ENCODE assay signal across 2 cellular contexts in genomic region chr7:148419856-148420508, GRCh38.
TF ChIP-seq lines count a peak whose summit lies in the region.

No MANE protein-coding gene starts in this region.

TF ChIP-seq in GM12878, 131 proteins besides CTCF, POLR2A, EP300 and RAD21 (continued from another document):
- TF ChIP-seq, protein P1, sequence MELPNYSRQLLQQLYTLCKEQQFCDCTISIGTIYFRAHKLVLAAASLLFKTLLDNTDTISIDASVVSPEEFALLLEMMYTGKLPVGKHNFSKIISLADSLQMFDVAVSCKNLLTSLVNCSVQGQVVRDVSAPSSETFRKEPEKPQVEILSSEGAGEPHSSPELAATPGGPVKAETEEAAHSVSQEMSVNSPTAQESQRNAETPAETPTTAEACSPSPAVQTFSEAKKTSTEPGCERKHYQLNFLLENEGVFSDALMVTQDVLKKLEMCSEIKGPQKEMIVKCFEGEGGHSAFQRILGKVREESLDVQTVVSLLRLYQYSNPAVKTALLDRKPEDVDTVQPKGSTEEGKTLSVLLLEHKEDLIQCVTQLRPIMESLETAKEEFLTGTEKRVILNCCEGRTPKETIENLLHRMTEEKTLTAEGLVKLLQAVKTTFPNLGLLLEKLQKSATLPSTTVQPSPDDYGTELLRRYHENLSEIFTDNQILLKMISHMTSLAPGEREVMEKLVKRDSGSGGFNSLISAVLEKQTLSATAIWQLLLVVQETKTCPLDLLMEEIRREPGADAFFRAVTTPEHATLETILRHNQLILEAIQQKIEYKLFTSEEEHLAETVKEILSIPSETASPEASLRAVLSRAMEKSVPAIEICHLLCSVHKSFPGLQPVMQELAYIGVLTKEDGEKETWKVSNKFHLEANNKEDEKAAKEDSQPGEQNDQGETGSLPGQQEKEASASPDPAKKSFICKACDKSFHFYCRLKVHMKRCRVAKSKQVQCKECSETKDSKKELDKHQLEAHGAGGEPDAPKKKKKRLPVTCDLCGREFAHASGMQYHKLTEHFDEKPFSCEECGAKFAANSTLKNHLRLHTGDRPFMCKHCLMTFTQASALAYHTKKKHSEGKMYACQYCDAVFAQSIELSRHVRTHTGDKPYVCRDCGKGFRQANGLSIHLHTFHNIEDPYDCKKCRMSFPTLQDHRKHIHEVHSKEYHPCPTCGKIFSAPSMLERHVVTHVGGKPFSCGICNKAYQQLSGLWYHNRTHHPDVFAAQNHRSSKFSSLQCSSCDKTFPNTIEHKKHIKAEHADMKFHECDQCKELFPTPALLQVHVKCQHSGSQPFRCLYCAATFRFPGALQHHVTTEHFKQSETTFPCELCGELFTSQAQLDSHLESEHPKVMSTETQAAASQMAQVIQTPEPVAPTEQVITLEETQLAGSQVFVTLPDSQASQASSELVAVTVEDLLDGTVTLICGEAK (IDR thresholded peaks at IDR 0.05; ENCODE audit: borderline replicate concordance): no peak
- TF ChIP-seq TCF12 (IDR thresholded peaks at IDR 0.05; ENCODE audit: low read depth, low read length): 0 out of 2 replicates have a peak, but pooled peaks have one; percentile 19
- TF ChIP-seq PKNOX1 (IDR thresholded peaks at IDR 0.05): peak; percentile 46
- TF ChIP-seq RB1 (IDR thresholded peaks at IDR 0.05; ENCODE audit: borderline replicate concordance): no peak
- TF ChIP-seq TCF7 (IDR thresholded peaks at IDR 0.05; ENCODE audit: borderline replicate concordance): peak; percentile 28; the same call in 1 of the 2 replicates
- TF ChIP-seq KAT2A (conservative IDR thresholded peaks at IDR 0.05; ENCODE audit: control insufficient read depth, low read depth, low read length): no peak
- no peak for TF ChIP-seq NFIC (IDR thresholded peaks at IDR 0.05; ENCODE audit: low read depth, low read length)
- 0 out of 2 replicates have a peak, but pooled peaks have one; percentile 10 for TF ChIP-seq BCL11A (IDR thresholded peaks at IDR 0.05; ENCODE audit: low read depth, low read length)
TF ChIP-seq in GM12878: peak in this region for 7.

TF ChIP-seq in GM23338, 12 proteins besides CTCF, POLR2A, EP300 and RAD21 (continued from another document):
- TF ChIP-seq, protein P2, sequence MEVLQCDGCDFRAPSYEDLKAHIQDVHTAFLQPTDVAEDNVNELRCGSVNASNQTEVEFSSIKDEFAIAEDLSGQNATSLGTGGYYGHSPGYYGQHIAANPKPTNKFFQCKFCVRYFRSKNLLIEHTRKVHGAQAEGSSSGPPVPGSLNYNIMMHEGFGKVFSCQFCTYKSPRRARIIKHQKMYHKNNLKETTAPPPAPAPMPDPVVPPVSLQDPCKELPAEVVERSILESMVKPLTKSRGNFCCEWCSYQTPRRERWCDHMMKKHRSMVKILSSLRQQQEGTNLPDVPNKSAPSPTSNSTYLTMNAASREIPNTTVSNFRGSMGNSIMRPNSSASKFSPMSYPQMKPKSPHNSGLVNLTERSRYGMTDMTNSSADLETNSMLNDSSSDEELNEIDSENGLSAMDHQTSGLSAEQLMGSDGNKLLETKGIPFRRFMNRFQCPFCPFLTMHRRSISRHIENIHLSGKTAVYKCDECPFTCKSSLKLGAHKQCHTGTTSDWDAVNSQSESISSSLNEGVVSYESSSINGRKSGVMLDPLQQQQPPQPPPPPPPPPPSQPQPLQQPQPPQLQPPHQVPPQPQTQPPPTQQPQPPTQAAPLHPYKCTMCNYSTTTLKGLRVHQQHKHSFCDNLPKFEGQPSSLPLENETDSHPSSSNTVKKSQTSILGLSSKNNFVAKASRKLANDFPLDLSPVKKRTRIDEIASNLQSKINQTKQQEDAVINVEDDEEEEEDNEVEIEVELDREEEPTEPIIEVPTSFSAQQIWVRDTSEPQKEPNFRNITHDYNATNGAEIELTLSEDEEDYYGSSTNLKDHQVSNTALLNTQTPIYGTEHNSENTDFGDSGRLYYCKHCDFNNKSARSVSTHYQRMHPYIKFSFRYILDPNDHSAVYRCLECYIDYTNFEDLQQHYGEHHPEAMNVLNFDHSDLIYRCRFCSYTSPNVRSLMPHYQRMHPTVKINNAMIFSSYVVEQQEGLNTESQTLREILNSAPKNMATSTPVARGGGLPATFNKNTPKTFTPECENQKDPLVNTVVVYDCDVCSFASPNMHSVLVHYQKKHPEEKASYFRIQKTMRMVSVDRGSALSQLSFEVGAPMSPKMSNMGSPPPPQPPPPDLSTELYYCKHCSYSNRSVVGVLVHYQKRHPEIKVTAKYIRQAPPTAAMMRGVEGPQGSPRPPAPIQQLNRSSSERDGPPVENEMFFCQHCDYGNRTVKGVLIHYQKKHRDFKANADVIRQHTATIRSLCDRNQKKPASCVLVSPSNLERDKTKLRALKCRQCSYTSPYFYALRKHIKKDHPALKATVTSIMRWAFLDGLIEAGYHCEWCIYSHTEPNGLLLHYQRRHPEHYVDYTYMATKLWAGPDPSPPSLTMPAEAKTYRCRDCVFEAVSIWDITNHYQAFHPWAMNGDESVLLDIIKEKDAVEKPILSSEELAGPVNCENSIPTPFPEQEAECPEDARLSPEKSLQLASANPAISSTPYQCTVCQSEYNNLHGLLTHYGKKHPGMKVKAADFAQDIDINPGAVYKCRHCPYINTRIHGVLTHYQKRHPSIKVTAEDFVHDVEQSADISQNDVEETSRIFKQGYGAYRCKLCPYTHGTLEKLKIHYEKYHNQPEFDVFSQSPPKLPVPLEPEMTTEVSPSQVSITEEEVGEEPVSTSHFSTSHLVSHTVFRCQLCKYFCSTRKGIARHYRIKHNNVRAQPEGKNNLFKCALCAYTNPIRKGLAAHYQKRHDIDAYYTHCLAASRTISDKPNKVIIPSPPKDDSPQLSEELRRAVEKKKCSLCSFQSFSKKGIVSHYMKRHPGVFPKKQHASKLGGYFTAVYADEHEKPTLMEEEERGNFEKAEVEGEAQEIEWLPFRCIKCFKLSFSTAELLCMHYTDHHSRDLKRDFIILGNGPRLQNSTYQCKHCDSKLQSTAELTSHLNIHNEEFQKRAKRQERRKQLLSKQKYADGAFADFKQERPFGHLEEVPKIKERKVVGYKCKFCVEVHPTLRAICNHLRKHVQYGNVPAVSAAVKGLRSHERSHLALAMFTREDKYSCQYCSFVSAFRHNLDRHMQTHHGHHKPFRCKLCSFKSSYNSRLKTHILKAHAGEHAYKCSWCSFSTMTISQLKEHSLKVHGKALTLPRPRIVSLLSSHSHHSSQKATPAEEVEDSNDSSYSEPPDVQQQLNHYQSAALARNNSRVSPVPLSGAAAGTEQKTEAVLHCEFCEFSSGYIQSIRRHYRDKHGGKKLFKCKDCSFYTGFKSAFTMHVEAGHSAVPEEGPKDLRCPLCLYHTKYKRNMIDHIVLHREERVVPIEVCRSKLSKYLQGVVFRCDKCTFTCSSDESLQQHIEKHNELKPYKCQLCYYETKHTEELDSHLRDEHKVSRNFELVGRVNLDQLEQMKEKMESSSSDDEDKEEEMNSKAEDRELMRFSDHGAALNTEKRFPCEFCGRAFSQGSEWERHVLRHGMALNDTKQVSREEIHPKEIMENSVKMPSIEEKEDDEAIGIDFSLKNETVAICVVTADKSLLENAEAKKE (CRISPR knock-in tag; IDR thresholded peaks at IDR 0.05): no peak
- no peak for TF ChIP-seq ETS1 (IDR thresholded peaks at IDR 0.05)
- TF ChIP-seq JUNB (IDR thresholded peaks at IDR 0.05; ENCODE audit: unreplicated experiment): no peak
- no peak for TF ChIP-seq POLR2AphosphoS5 (IDR thresholded peaks at IDR 0.05; ENCODE audit: low read depth)
- TF ChIP-seq EZH2 (IDR thresholded peaks at IDR 0.05; ENCODE audit: low read depth, unreplicated experiment): no peak
- no peak for TF ChIP-seq ZNF331 (CRISPR knock-in tag; IDR thresholded peaks at IDR 0.05; ENCODE audit: low read depth)
